3 cellular contexts compared by ENCODE assay signal in the genomic region with DNA sequence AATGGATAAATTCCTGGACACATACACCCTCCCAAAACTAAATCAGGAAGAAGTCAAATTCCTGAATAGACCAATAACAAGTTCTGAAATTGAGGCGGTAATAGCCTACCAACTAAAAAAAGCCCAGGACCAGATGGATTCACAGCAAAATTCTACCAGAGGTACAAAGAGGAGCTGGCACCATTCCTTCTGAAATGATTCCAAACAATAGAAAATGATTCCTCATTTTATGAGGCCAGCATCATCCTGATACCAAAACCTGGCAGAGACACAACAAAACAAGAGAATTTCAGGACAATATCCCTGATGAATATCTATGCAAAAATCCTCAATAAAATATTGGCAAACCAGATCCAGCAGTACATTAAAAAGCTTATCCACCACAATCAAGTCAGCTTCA.
DNase-seq lines count a peak whose midpoint lies in the region; TF ChIP-seq lines count a peak whose summit lies in the region.
"Not testable (repeated sequence)": the region's sequence is repeated elsewhere in the genome, so short reads cannot be mapped to it uniquely, and the experiment has no call there.

No MANE protein-coding gene starts in this region.

- peak; percentile 82 for DNase-seq in G401 (ENCODE audit: low spot score)
- DNase-seq in cerebellar cortex (ENCODE audit: low spot score): peak; percentile 80

- not testable (repeated sequence) for TF ChIP-seq CTCF in VCaP (conservative IDR thresholded peaks at IDR 0.05)

- in situ Hi-C loops in G401 (cut with HindIII; ENCODE audit: low sequenced_read_pairs): not testable (repeated sequence)

- peak overlapping the region; percentile 25; the same call in 1 of the 2 replicates for H3K27ac ChIP-seq in VCaP
